In the genomic region with DNA sequence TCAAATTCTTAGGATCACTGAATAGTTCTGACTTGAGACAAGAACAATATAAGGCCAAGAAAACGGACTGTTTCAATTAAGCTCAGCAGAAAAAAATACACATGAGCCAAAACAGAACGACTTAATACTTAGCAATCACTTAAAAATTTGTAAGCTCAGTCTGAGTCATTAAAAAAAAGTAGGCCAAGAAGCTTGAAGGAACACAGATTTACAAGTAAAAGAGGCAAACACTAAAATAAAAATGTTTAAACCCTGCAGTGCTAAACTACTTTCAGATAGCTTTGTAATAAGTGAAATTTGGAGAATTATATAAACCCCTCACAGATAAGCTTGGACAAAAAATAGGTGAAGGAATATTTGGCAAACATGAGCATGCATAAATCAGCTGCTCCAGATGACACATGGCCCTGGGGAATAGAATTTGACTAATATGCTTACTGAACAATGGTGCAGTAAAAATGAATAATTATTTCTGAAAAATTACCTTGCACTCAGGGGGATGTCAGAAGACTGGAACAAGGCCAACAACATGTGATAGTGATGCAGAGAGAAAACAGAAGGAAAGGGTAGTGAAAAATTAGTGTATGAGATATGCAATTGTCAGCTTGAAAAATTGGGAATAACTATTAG, we compare ENCODE assay signal across 12 cellular contexts. TPM values are rescaled to one million over a fixed set of nuclear protein-coding genes. Genes with fewer than 3 reads are reported as not detected.
DNase-seq lines count a peak whose midpoint lies in the region; ATAC-seq, FAIRE-seq and TF ChIP-seq lines count a peak whose summit lies in the region.
"Had no signal": no experiment of that assay in that cellular context is flagged by ENCODE, and none has a peak within 500 bp of the region (broad histone marks: within the 10 kb centered on the region; RNA-seq: fewer than 3 reads in every experiment).

No MANE protein-coding gene starts in this region.

- no peaks in the 10 kb centered on the region for H3K36me3 ChIP-seq in ACC112 (ENCODE audit: insufficient read depth, low read length)
- H3K36me3 ChIP-seq in GM12878 (ENCODE audit: control insufficient read depth in 2 of 2, insufficient read depth in 2 of 2, low read length in 1 of 2), result no peaks in the 10 kb centered on the region

- H3K4me1 ChIP-seq in ACC112 (ENCODE audit: control insufficient read depth, insufficient read depth, low read length, unreplicated experiment), result peaks cover 31% of the 10 kb centered on the region
- no peaks in the 10 kb centered on the region for H3K4me1 ChIP-seq in GM12878 (ENCODE audit: control insufficient read depth, insufficient read depth, low read length)

- no peaks in the 10 kb centered on the region for H3K9me3 ChIP-seq in GM12878 (replicated peaks; ENCODE audit: control insufficient read depth, insufficient read depth, low read length)

- H3K4me2 ChIP-seq in GM12878 (ENCODE audit: control insufficient read depth, insufficient read depth), result no peak overlapping the region

- no peak for FAIRE-seq in GM12878 (lab: Jason Lieb, UNC)

- no peak for TF ChIP-seq RAD21 in GM12878 (IDR thresholded peaks at IDR 0.05; ENCODE audit: insufficient read depth, low read depth, low read length)

- peak; percentile 89 for DNase-seq in LHCN-M2 (ENCODE audit: low read depth)
- DNase-seq in GM12878 (ENCODE audit: low read depth, low spot score), result no peak
- peak; percentile 70 for DNase-seq in kidney glomerular epithelial cell (lab: John Stamatoyannopoulos, UW)
- no peak for DNase-seq in activated naive CD4-positive, alpha-beta T cell treated with anti-CD3 and anti-CD28 coated beads for 36 hours
- DNase-seq in NOMO-1 (lab: John Stamatoyannopoulos, UW; ENCODE audit: unreplicated experiment in 2 of 2), result no peak
- DNase-seq: activated naive CD4-positive, alpha-beta T cell; CD4-positive, CD25-positive, alpha-beta regulatory T cell; islet precursor cell had no signal

- H3K27me3 ChIP-seq in ACC112 (ENCODE audit: insufficient read depth, low read length) (no peaks in the 10 kb centered on the region), GM12878 (replicated peaks in 1 of 2; ENCODE audit: control insufficient read depth in 2 of 2, insufficient read depth in 2 of 2, low read length in 1 of 2) (no peaks in the 10 kb centered on the region)

- H3K9ac ChIP-seq in GM12878 (ENCODE audit: control insufficient read depth, insufficient read depth, low read length), result no peak overlapping the region

- H4K20me1 ChIP-seq in GM12878 (ENCODE audit: control insufficient read depth, insufficient read depth), result no peaks in the 10 kb centered on the region

- TF ChIP-seq POLR2A in GM12878 (IDR thresholded peaks at IDR 0.05; ENCODE audit: low read depth, low read length), result no peak

- POLR2A ChIA-PET in GM12878 (lab: Charles Lee), result interaction anchor here (0.9 to 1.7 kb wide), 4 partner anchors 12 to 104 kb away, joined by 3 to 6 read pairs (median 4); no protein-coding TSS in a partner anchor

- H3K4me3 ChIP-seq in ACC112 (ENCODE audit: low read depth, low read length) (peak overlapping the region; percentile 34; the same call in 1 of the 2 replicates), GM12878 (no peak overlapping the region)

- 0% methylated on average over 2 of the region's 2 CpGs for WGBS in GM12878 (ENCODE audit: insufficient coverage, insufficient replicate concordance, low lambda C conversion rate, missing lambda C conversion rate)

- H2AFZ ChIP-seq in ACC112 (ENCODE audit: low read length, unreplicated experiment) (peak overlapping the region; percentile 7), GM12878 (ENCODE audit: control insufficient read depth, low read depth, low read length) (no peak overlapping the region)

- no TSS peak for BruUV-seq in GM12878 (replicated peaks; lab: Mats Ljungman, UMichigan)

- H3K27ac Mint-ChIP-seq in activated naive CD4-positive, alpha-beta T cell treated with anti-CD3 and anti-CD28 coated beads for 36 hours, result no peak overlapping the region
- H3K27ac Mint-ChIP-seq: CD4-positive, CD25-positive, alpha-beta regulatory T cell had no signal

- RAD21 ChIA-PET in GM12878 (lab: Charles Lee; ENCODE audit: unreplicated experiment), result interaction anchor here (0.9 to 2.2 kb wide), 6 partner anchors 9 to 163 kb away, joined by 3 to 18 read pairs (median 5); no protein-coding TSS in a partner anchor

- SMC1A ChIA-PET in GM12878 (lab: Charles Lee; ENCODE audit: uncharacterized antibody, unreplicated experiment), result interaction anchor here (0.7 to 2.7 kb wide), 11 partner anchors 13 to 110 kb away, joined by 3 to 10 read pairs (median 3); no protein-coding TSS in a partner anchor

- no peaks in the 10 kb centered on the region for H3K4me1 Mint-ChIP-seq in activated naive CD4-positive, alpha-beta T cell treated with anti-CD3 and anti-CD28 coated beads for 36 hours (ENCODE audit: low read depth)
- H3K4me1 Mint-ChIP-seq: CD4-positive, CD25-positive, alpha-beta regulatory T cell had no signal

- in situ Hi-C loops in GM12878 (cut with MboI), result no loop called here

- H3K79me2 ChIP-seq in ACC112 (ENCODE audit: control insufficient read depth, insufficient read depth, low read length, unreplicated experiment) (no peaks in the 10 kb centered on the region), GM12878 (ENCODE audit: control insufficient read depth, insufficient read depth, low read length) (no peaks in the 10 kb centered on the region)

- CTCF ChIA-PET in GM12878 (lab: Yijun Ruan, JAX), result interaction anchor here (0.6 to 1.3 kb wide), 7 partner anchors 9 to 475 kb away, joined by 3 to 5 read pairs (median 3); no protein-coding TSS in a partner anchor
- CTCF ChIA-PET in activated naive CD4-positive, alpha-beta T cell treated with anti-CD3 and anti-CD28 coated beads for 36 hours (lab: Charles Lee), result no interaction called here

- intact Hi-C loops in GM12878 (cut with micrococcal nuclease; ENCODE audit: unreplicated experiment), result no loop called here
- intact Hi-C loops in activated naive CD4-positive, alpha-beta T cell treated with anti-CD3 and anti-CD28 coated beads for 36 hours (cut with micrococcal nuclease), result no loop called here

- TF ChIP-seq CTCF in GM12878 (IDR thresholded peaks at IDR 0.05 in 2 of 3, conservative IDR thresholded peaks at IDR 0.05 in 1 of 3; ENCODE audit: control insufficient read depth in 2 of 3, extremely low read depth in 1 of 3, insufficient read depth in 1 of 3, low read depth in 3 of 3, low read length in 3 of 3), result no peak

- H3K27me3 Mint-ChIP-seq in activated naive CD4-positive, alpha-beta T cell treated with anti-CD3 and anti-CD28 coated beads for 36 hours (ENCODE audit: low read depth), result peaks cover 14% of the 10 kb centered on the region

- H3K36me3 Mint-ChIP-seq in activated naive CD4-positive, alpha-beta T cell treated with anti-CD3 and anti-CD28 coated beads for 36 hours (ENCODE audit: low read depth), result no peaks in the 10 kb centered on the region
- H3K36me3 Mint-ChIP-seq: CD4-positive, CD25-positive, alpha-beta regulatory T cell had no signal

- no peak overlapping the region for H3K4me3 Mint-ChIP-seq in activated naive CD4-positive, alpha-beta T cell treated with anti-CD3 and anti-CD28 coated beads for 36 hours
- H3K4me3 Mint-ChIP-seq: CD4-positive, CD25-positive, alpha-beta regulatory T cell had no signal

- H3K9me3 Mint-ChIP-seq in activated naive CD4-positive, alpha-beta T cell treated with anti-CD3 and anti-CD28 coated beads for 36 hours, result no peaks in the 10 kb centered on the region

- peak overlapping the region; percentile 99 for H3K27ac ChIP-seq in ACC112 (ENCODE audit: low read depth, low read length)
- H3K27ac ChIP-seq in GM12878 (ENCODE audit: control insufficient read depth, insufficient read depth), result no peak overlapping the region

- peak; percentile 61 for ATAC-seq in GM12878
- ATAC-seq in GM19351 (IDR thresholded peaks at IDR 0.05; ENCODE audit: unreplicated experiment), result no peak
- no peak for ATAC-seq in GM19324 (IDR thresholded peaks at IDR 0.05; ENCODE audit: low FRiP score, unreplicated experiment)

- no peak for TF ChIP-seq EP300 in GM12878 (IDR thresholded peaks at IDR 0.05; ENCODE audit: borderline replicate concordance in 1 of 2, control insufficient read depth in 1 of 2, low read depth in 2 of 2, low read length in 2 of 2)

TF ChIP-seq in GM12878, 131 proteins besides CTCF, POLR2A, EP300 and RAD21 (continues in another document):
- TF ChIP-seq RELA (IDR thresholded peaks at IDR 0.05; ENCODE audit: borderline replicate concordance, partially characterized antibody) (no peak), NR2C1 (IDR thresholded peaks at IDR 0.05) (no peak), RFX5 (IDR thresholded peaks at IDR 0.05; ENCODE audit: low read depth, low read length) (no peak), ESRRA (IDR thresholded peaks at IDR 0.05; ENCODE audit: low read length) (no peak), RAD51 (IDR thresholded peaks at IDR 0.05) (no peak; the same call in 1 of the 2 replicates), SREBF2 (IDR thresholded peaks at IDR 0.05; ENCODE audit: low read length) (no peak), CREB1 (IDR thresholded peaks at IDR 0.05; ENCODE audit: low read depth) (no peak)

RNA-seq across cellular contexts. Expression of gene LNX1, which starts 49.6 kb away (rescaled TPM):
- total RNA-seq in LHCN-M2 (2014; rRNA removed) (10.8 and 15.0 TPM in 2 replicates), GM12878 (2014; rRNA removed) (1.4 and 2.2 TPM in 2 replicates), GM12878 (2014; rRNA removed; fragmentation: Illumina TruSeq; extraction: Trizol) (0.92 and 1.0 TPM in 2 replicates), GM12878 (2021) (1.4 and 1.5 TPM in 2 replicates)
- polyA plus RNA-seq in LHCN-M2 (2012), result 4.5 TPM
- 1.5 and 1.6 TPM in 2 replicates for total RNA-seq in GM12878 (2013; cell fraction: nucleolus; rRNA removed)
- polyA plus RNA-seq in GM12878 (2011; ENCODE audit: low read depth), result 0.26 TPM
- polyA plus RNA-seq in GM12878 (2011; rRNA removed) (0.53 and 0.81 TPM in 2 replicates), GM12878 (2014; fragmentation: Illumina TruSeq; extraction: Trizol) (1.1 and 1.3 TPM in 2 replicates), GM12878 (2014; fragmentation: Nextera tagmentation; extraction: Ambion mirVana) (1 to 10 TPM in 1 of 2 experiments, under 1 TPM in 1; 0.88 to 1.2 TPM), GM12878 (2014; rRNA removed) (0.53 and 1.1 TPM in 2 replicates), GM12878 (2016; fragmentation: Nextera tagmentation; extraction: Ambion mirVana) (under 1 TPM; 0.72 to 0.79 TPM)
- 0.76 and 1.0 TPM in 2 replicates for polyA plus RNA-seq in GM12878 (2011; cell fraction: cytosol; rRNA removed)
- polyA plus RNA-seq in GM12878 (2011; cell fraction: nucleus; rRNA removed), result 2.3 and 2.7 TPM in 2 replicates
- 0.30 and 0.73 TPM in 2 replicates for polyA plus RNA-seq in GM12878 (2012)
- polyA minus RNA-seq in GM12878 (2011; rRNA and poly(A)+ RNA removed), result 0.98 and 3.6 TPM in 2 replicates
- polyA minus RNA-seq in GM12878 (2011; cell fraction: cytosol; rRNA and poly(A)+ RNA removed), result 1.3 TPM in 1 of 2 replicates, not detected in the other
- 0.73 and 1.1 TPM in 2 replicates for polyA minus RNA-seq in GM12878 (2011; cell fraction: nucleus; rRNA and poly(A)+ RNA removed)
- under 1 TPM in 1 of 2 experiments, not detected in 1; 0.17 TPM for total RNA-seq in activated naive CD4-positive, alpha-beta T cell treated with anti-CD3 and anti-CD28 coated beads for 36 hours
- total RNA-seq: CD4-positive, CD25-positive, alpha-beta regulatory T cell; T-helper 1 cell treated with Interleukin-12 subunit alpha and Interleukin-12 subunit beta and Interleukin-4 antibody, amounts not matched to agents 30 ng/mL and 1 ng/mL, for 36 hours had no signal

Comparison
In these comparisons a context has a peak if more than half of its experiments do, and no peak if none do; other contexts are left out.
1. DNase-seq: peak in LHCN-M2 (single experiment) and kidney glomerular epithelial cell (single experiment); none in GM12878 (single experiment), activated naive CD4-positive, alpha-beta T cell treated with anti-CD3 and anti-CD28 coated beads for 36 hours (single experiment) and NOMO-1 (0 of 2).